In the genomic region with DNA sequence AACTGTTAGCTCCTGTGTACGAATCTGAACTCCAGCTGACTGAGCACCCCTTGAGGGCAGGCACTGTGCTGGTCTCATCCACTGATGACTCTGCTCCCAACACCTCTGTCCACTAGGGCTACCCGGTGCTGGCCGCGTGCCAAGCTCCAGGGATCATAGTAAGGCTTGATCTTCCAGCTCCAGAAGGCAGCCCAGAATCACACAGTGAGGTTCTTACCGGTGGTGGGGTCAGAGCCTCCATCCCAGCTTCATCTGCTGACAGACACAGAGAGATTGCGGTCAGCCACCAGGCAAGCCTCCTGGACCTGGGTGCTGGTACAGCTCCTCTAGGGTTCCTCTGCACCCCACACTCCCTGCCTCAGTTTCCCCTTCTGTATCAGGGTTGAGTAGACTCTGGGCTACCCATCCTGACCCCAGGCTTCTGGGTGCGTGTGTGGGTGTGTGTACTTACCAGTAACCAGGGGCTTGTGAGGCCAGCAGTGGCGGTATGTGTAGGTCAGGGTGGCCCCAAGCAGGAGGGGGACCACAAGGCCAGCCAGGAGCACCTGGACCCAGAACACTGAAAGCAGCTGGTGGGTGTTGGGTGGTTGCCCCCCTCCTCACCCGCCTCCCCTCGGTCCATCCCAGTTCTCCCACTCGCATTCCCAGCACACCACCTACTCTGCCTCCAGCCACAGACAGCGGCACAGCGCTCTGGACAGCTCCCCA, we compare ENCODE assay signal across 22 cellular contexts. TPM values are rescaled to one million over a fixed set of nuclear protein-coding genes. Genes with fewer than 3 reads are reported as not detected.
A peak's percentile ranks its signal among the peaks of the same experiment; 100 is the strongest.
DNase-seq lines count a peak whose midpoint lies in the region; ATAC-seq, FAIRE-seq and TF ChIP-seq lines count a peak whose summit lies in the region.
"Had no signal": no experiment of that assay in that cellular context is flagged by ENCODE, and none has a peak within 500 bp of the region (broad histone marks: within the 10 kb centered on the region; RNA-seq: fewer than 3 reads in every experiment).

No MANE protein-coding gene starts in this region.

- ATAC-seq in HCT116, result peak; percentile 18; the same call in 1 of the 2 replicates
- no peak for ATAC-seq in activated naive CD8-positive, alpha-beta T cell treated with anti-CD3 and anti-CD28 coated beads, Interleukin-2, amount 10 ng/mL, durations not matched to agents 7 days and 5 days (ENCODE audit: low read depth)
- peak; percentile 1; the same call in 2 of the 3 replicates for ATAC-seq in HepG2
- ATAC-seq in body of pancreas, result no peak

- H3K4me2 ChIP-seq in HCT116 (ENCODE audit: low read length) (no peak overlapping the region), HepG2 (ENCODE audit: low read depth, low read length) (no peak overlapping the region)
- H3K4me2 ChIP-seq: PC-9 had no signal

- POLR2A ChIA-PET in HCT116 (lab: Charles Lee) (interaction anchor here (1.0 to 1.6 kb wide), 2 partner anchors 13 to 43 kb away, joined by 3 to 4 read pairs; partner anchors contain the start of gene HES2), HepG2 (lab: Yijun Ruan, JAX) (interaction anchor here (1.1 to 2.3 kb wide), 3 partner anchors 8 to 13 kb away, joined by 3 to 10 read pairs (median 8); no protein-coding TSS in a partner anchor)
- POLR2A ChIA-PET in activated naive CD8-positive, alpha-beta T cell treated with anti-CD3 and anti-CD28 coated beads, Interleukin-2, amount 10 ng/mL, durations not matched to agents 7 days and 5 days (lab: Charles Lee), result no interaction called here

- DNase-seq in T-helper 1 cell (no peak), HCT116 (ENCODE audit: low read depth, low spot score) (no peak), HepG2 (ENCODE audit: low spot score) (no peak), NCI-H82 treated with DMSO at 0.1 percent for 48 hours (lab: John Stamatoyannopoulos, UW; ENCODE audit: unreplicated experiment) (no peak), body of pancreas (no peak), GM19238 (ENCODE audit: insufficient read length, low spot score) (no peak)
- no peak for DNase-seq in activated naive CD8-positive, alpha-beta T cell treated with anti-CD3 and anti-CD28 coated beads, Interleukin-2, amount 10 ng/mL, durations not matched to agents 7 days and 5 days
- DNase-seq: activated CD8-positive, alpha-beta memory T cell treated with anti-CD3 and anti-CD28 coated beads, Interleukin-2, amount 50 U/mL, for 4 hours; C1 segment of cervical spinal cord; dermis blood vessel endothelial cell; DND-41; KBM-7; NCI-H2081 treated with DMSO at 0.1 percent for 48 hours; NCI-H526 treated with DMSO at 0.1 percent for 48 hours; nephron progenitor cell; PC-9; stimulated activated CD4-positive, alpha-beta T cell treated with anti-CD3 and anti-CD28 coated beads, Interleukin-12 subunit alpha, Interleukin-12 subunit beta, amount 100 ng/mL, for 4 hours; upper lobe of left lung; WERI-Rb-1 had no signal

- TF ChIP-seq EP300 in HepG2 (IDR thresholded peaks at IDR 0.05; ENCODE audit: low read depth in 2 of 2, low read length in 2 of 2) (no peak), HepG2 (CRISPR knock-in tag; IDR thresholded peaks at IDR 0.05; ENCODE audit: borderline replicate concordance) (no peak)

- H3K9me3 ChIP-seq in HCT116 (ENCODE audit: control insufficient read depth in 1 of 2, insufficient read depth in 1 of 2, low read depth in 1 of 2, low read length in 2 of 2) (no peaks in the 10 kb centered on the region), HepG2 (ENCODE audit: low read length) (no peaks in the 10 kb centered on the region), body of pancreas (no peaks in the 10 kb centered on the region)
- H3K9me3 ChIP-seq: esophagus muscularis mucosa, upper lobe of left lung had no signal

- peaks cover 37% of the 10 kb centered on the region for H3K36me3 Mint-ChIP-seq in T-helper 1 cell treated with Interleukin-12 subunit alpha and Interleukin-12 subunit beta and Interleukin-4 antibody, amounts not matched to agents 30 μg/mL and 1 μg/mL, for 36 hours (ENCODE audit: low read depth)
- peaks cover 12% of the 10 kb centered on the region for H3K36me3 Mint-ChIP-seq in activated naive CD8-positive, alpha-beta T cell treated with anti-CD3 and anti-CD28 coated beads, Interleukin-2, amount 10 ng/mL, durations not matched to agents 7 days and 5 days

- CTCF ChIA-PET in HCT116 (lab: Charles Lee) (no interaction called here), HepG2 (lab: Yijun Ruan, JAX; ENCODE audit: low intra/inter-chr PET ratio, low total read pairs) (no interaction called here)

- H3K4me3 Mint-ChIP-seq in T-helper 1 cell treated with Interleukin-12 subunit alpha and Interleukin-12 subunit beta and Interleukin-4 antibody, amounts not matched to agents 30 μg/mL and 1 μg/mL, for 36 hours, result peak overlapping the region; percentile 81
- H3K4me3 Mint-ChIP-seq in activated naive CD8-positive, alpha-beta T cell treated with anti-CD3 and anti-CD28 coated beads, Interleukin-2, amount 10 ng/mL, durations not matched to agents 7 days and 5 days, result peak overlapping the region; percentile 58
- H3K4me3 Mint-ChIP-seq: nephron progenitor cell had no signal

- H3K27me3 ChIP-seq in HCT116 (ENCODE audit: insufficient read depth, low read length) (no peaks in the 10 kb centered on the region), HepG2 (ENCODE audit: control insufficient read depth in 1 of 2, insufficient read depth in 2 of 2, low read length in 2 of 2) (no peaks in the 10 kb centered on the region), body of pancreas (no peaks in the 10 kb centered on the region)

- H3K27me3 Mint-ChIP-seq in T-helper 1 cell treated with Interleukin-12 subunit alpha and Interleukin-12 subunit beta and Interleukin-4 antibody, amounts not matched to agents 30 μg/mL and 1 μg/mL, for 36 hours (ENCODE audit: low read depth), result peaks cover 1% of the 10 kb centered on the region
- peaks cover 15% of the 10 kb centered on the region for H3K27me3 Mint-ChIP-seq in activated naive CD8-positive, alpha-beta T cell treated with anti-CD3 and anti-CD28 coated beads, Interleukin-2, amount 10 ng/mL, durations not matched to agents 7 days and 5 days

- intact Hi-C loops in HCT116 (cut with micrococcal nuclease), result no loop called here
- intact Hi-C loops in HepG2 (cut with micrococcal nuclease; ENCODE audit: unreplicated experiment), result no loop called here
- intact Hi-C loops in body of pancreas (cut with DNase I), result no loop called here

- WGBS in HepG2 (ENCODE audit: low lambda C conversion rate), result 85% methylated on average over 12 of the region's 13 CpGs
- 68 to 81% methylated on average over 11 to 13 of the region's 13 CpGs for WGBS in body of pancreas, 2 donors

- H3K4me1 ChIP-seq in HCT116 (ENCODE audit: control insufficient read depth in 1 of 2, insufficient read depth in 2 of 2, low read length in 2 of 2) (peaks cover 3 to 10% of the 10 kb centered on the region in 2 experiments; a peak in 3 of 4 replicates), HepG2 (ENCODE audit: insufficient read depth, low read length) (peaks cover 21% of the 10 kb centered on the region), body of pancreas (no peaks in the 10 kb centered on the region)

- no peaks in the 10 kb centered on the region for H4K20me1 ChIP-seq in HCT116 (ENCODE audit: insufficient read depth)
- peaks cover 4% of the 10 kb centered on the region; the same call in 1 of the 2 replicates for H4K20me1 ChIP-seq in HepG2 (ENCODE audit: insufficient read depth, low read length)

- H3K79me2 ChIP-seq in HCT116 (ENCODE audit: insufficient read depth, low read length) (no peaks in the 10 kb centered on the region), HepG2 (ENCODE audit: insufficient read depth, low read length) (no peaks in the 10 kb centered on the region)

- peak overlapping the region; percentile 88 for H3K27ac Mint-ChIP-seq in T-helper 1 cell treated with Interleukin-12 subunit alpha and Interleukin-12 subunit beta and Interleukin-4 antibody, amounts not matched to agents 30 μg/mL and 1 μg/mL, for 36 hours
- H3K27ac Mint-ChIP-seq in activated naive CD8-positive, alpha-beta T cell treated with anti-CD3 and anti-CD28 coated beads, Interleukin-2, amount 10 ng/mL, durations not matched to agents 7 days and 5 days, result no peak overlapping the region
- H3K27ac Mint-ChIP-seq: nephron progenitor cell had no signal

- no peaks in the 10 kb centered on the region for H3K9me2 ChIP-seq in HCT116 (ENCODE audit: insufficient read depth)

- H3K9me3 Mint-ChIP-seq in T-helper 1 cell treated with Interleukin-12 subunit alpha and Interleukin-12 subunit beta and Interleukin-4 antibody, amounts not matched to agents 30 μg/mL and 1 μg/mL, for 36 hours, result no peaks in the 10 kb centered on the region
- no peaks in the 10 kb centered on the region for H3K9me3 Mint-ChIP-seq in activated naive CD8-positive, alpha-beta T cell treated with anti-CD3 and anti-CD28 coated beads, Interleukin-2, amount 10 ng/mL, durations not matched to agents 7 days and 5 days
- H3K9me3 Mint-ChIP-seq: nephron progenitor cell had no signal

- H3K27ac ChIP-seq in HCT116 (ENCODE audit: low read depth, low read length) (no peak overlapping the region), HepG2 (ENCODE audit: extremely low read length, insufficient read depth, low read length) (no peak overlapping the region), body of pancreas (no peak overlapping the region)
- H3K27ac ChIP-seq: esophagus muscularis mucosa, PC-9, upper lobe of left lung, WERI-Rb-1 had no signal

- H2AFZ ChIP-seq in HCT116 (ENCODE audit: low read depth, low read length, poor library complexity, severe bottlenecking) (no peak overlapping the region), HepG2 (ENCODE audit: low read length) (no peak overlapping the region)
- H2AFZ ChIP-seq: PC-9 had no signal

- H3K4me3 ChIP-seq in HCT116 (replicated peaks in 1 of 2; ENCODE audit: low read depth in 1 of 2, low read length in 2 of 2) (no peak overlapping the region), HepG2 (replicated peaks in 1 of 3; ENCODE audit: insufficient read depth in 1 of 3, low read depth in 2 of 3, low read length in 3 of 3) (no peak overlapping the region), body of pancreas (no peak overlapping the region)
- H3K4me3 ChIP-seq: esophagus muscularis mucosa, PC-9, upper lobe of left lung had no signal

- H3K36me3 ChIP-seq in HCT116 (ENCODE audit: control insufficient read depth in 1 of 2, insufficient read depth in 2 of 2, low read length in 2 of 2) (peaks cover 3 to 11% of the 10 kb centered on the region in 2 experiments; a peak in 1 of 4 replicates), HepG2 (replicated peaks in 1 of 2; ENCODE audit: control insufficient read depth in 1 of 2, insufficient read depth in 2 of 2, low read length in 2 of 2) (peaks cover 2 to 6% of the 10 kb centered on the region in 2 experiments; a peak in 2 of 5 replicates), body of pancreas (replicated peaks in 1 of 2; ENCODE audit: insufficient read depth in 1 of 2, low read depth in 2 of 2) (no peaks in the 10 kb centered on the region)

- peaks cover 36% of the 10 kb centered on the region for H3K4me1 Mint-ChIP-seq in T-helper 1 cell treated with Interleukin-12 subunit alpha and Interleukin-12 subunit beta and Interleukin-4 antibody, amounts not matched to agents 30 μg/mL and 1 μg/mL, for 36 hours (ENCODE audit: low read depth)
- H3K4me1 Mint-ChIP-seq in activated naive CD8-positive, alpha-beta T cell treated with anti-CD3 and anti-CD28 coated beads, Interleukin-2, amount 10 ng/mL, durations not matched to agents 7 days and 5 days, result peaks cover 30% of the 10 kb centered on the region

- no TSS peak for BruUV-seq in HCT116 (replicated peaks; lab: Mats Ljungman, UMichigan)
- no TSS peak for BruUV-seq in HepG2 (replicated peaks; lab: Mats Ljungman, UMichigan)

- no peak for FAIRE-seq in HepG2 (lab: Jason Lieb, UNC)

- in situ Hi-C loops in HepG2 (cut with HindIII; ENCODE audit: extremely low pct_ligation_motif_present, low pct_unique_long_range_greater_than_20kb), result no loop called here

- no peak overlapping the region for H3K9ac ChIP-seq in HCT116 (ENCODE audit: low read length)
- no peak overlapping the region for H3K9ac ChIP-seq in HepG2 (ENCODE audit: insufficient read depth, low read depth, low read length)

- no peak for TF ChIP-seq POLR2A in HCT116 (IDR thresholded peaks at IDR 0.05; ENCODE audit: borderline replicate concordance, extremely low read depth, insufficient read depth, insufficient read length)
- TF ChIP-seq POLR2A in HepG2 (IDR thresholded peaks at IDR 0.05; ENCODE audit: insufficient read depth in 1 of 2, low read depth in 2 of 2, low read length in 2 of 2), result peak in 1 of 2 experiments; percentile 66; a peak in 2 of 4 replicates
- TF ChIP-seq POLR2A in body of pancreas (IDR thresholded peaks at IDR 0.05), result no peak

- TF ChIP-seq RAD21 in HCT116 (IDR thresholded peaks at IDR 0.05; ENCODE audit: low read depth), result no peak
- no peak for TF ChIP-seq RAD21 in HepG2 (CRISPR knock-in tag; IDR thresholded peaks at IDR 0.05)

- RAD21 ChIA-PET in HCT116 (lab: Charles Lee; ENCODE audit: low non-redundant PET in 1 of 2, low total read pairs in 2 of 2, uncharacterized antibody in 2 of 2, unreplicated experiment in 2 of 2), result no interaction called here

- TF ChIP-seq CTCF in HCT116 (IDR thresholded peaks at IDR 0.05 in 2 of 3, conservative IDR thresholded peaks at IDR 0.05 in 1 of 3; ENCODE audit: borderline replicate concordance in 1 of 3, insufficient read depth in 1 of 3, low read depth in 2 of 3, low read length in 2 of 3) (no peak; a peak in 1 of 6 replicates), HepG2 (CRISPR knock-in tag; IDR thresholded peaks at IDR 0.05) (peak; percentile 11; the same call in 1 of the 2 replicates), body of pancreas (IDR thresholded peaks at IDR 0.05) (no peak)

RNA-seq across cellular contexts. Expression of gene TNFRSF25, which starts 3.4 kb away (rescaled TPM):
- total RNA-seq in HCT116 (2021; ENCODE audit: unreplicated experiment), result 27.5 TPM
- polyA plus RNA-seq in HCT116 (2012), result 30.2 and 34.7 TPM in 2 replicates
- total RNA-seq in activated naive CD8-positive, alpha-beta T cell treated with anti-CD3 and anti-CD28 coated beads, Interleukin-2, amount 10 ng/mL, durations not matched to agents 7 days and 5 days, result 100 to 1,000 TPM; 137 TPM
- 0.55 and 1.5 TPM in 2 replicates for total RNA-seq in HepG2 (2016; rRNA removed; fragmentation: Illumina TruSeq; extraction: Trizol)
- 0.40 and 0.44 TPM in 2 replicates for total RNA-seq in HepG2 (2016; cell fraction: cytosol; rRNA removed; fragmentation: Illumina TruSeq; extraction: Trizol; ENCODE audit: low read depth)
- 0.13 and 0.97 TPM in 2 replicates for total RNA-seq in HepG2 (2016; cell fraction: insoluble cytoplasmic fraction; rRNA removed; fragmentation: Illumina TruSeq; extraction: Trizol)
- 0.34 and 0.37 TPM in 2 replicates for total RNA-seq in HepG2 (2016; cell fraction: membrane; rRNA removed; fragmentation: Illumina TruSeq; extraction: Trizol)
- total RNA-seq in HepG2 (2016; cell fraction: nucleus; rRNA removed; fragmentation: Illumina TruSeq; extraction: Trizol), result 1.5 and 1.6 TPM in 2 replicates
- 1.4 and 1.6 TPM in 2 replicates for polyA plus RNA-seq in HepG2 (2011; rRNA removed)
- 0.47 and 0.64 TPM in 2 replicates for polyA plus RNA-seq in HepG2 (2011; cell fraction: cytosol; rRNA removed)
- 18.5 and 21.8 TPM in 2 replicates for polyA plus RNA-seq in HepG2 (2011; cell fraction: nucleus; rRNA removed)
- polyA plus RNA-seq in HepG2 (2012), result 3.9 and 4.6 TPM in 2 replicates
- 0.43 TPM in 1 of 2 replicates, not detected in the other for polyA plus RNA-seq in HepG2 (2016; cell fraction: cytosol; fragmentation: Illumina TruSeq; extraction: Trizol; ENCODE audit: low read depth)
- 0.17 and 0.44 TPM in 2 replicates for polyA plus RNA-seq in HepG2 (2016; cell fraction: insoluble cytoplasmic fraction; fragmentation: Illumina TruSeq; extraction: Trizol; ENCODE audit: low read depth)
- 0.17 TPM in 1 of 2 replicates, not detected in the other for polyA plus RNA-seq in HepG2 (2016; cell fraction: membrane; fragmentation: Illumina TruSeq; extraction: Trizol; ENCODE audit: low read depth)
- polyA plus RNA-seq in HepG2 (2016; cell fraction: nucleus; fragmentation: Illumina TruSeq; extraction: Trizol; ENCODE audit: insufficient read depth, low read depth), result 5.2 and 7.0 TPM in 2 replicates
- 0.68 and 1.8 TPM in 2 replicates for polyA minus RNA-seq in HepG2 (2011; rRNA and poly(A)+ RNA removed; ENCODE audit: low replicate concordance)
- polyA minus RNA-seq in HepG2 (2011; cell fraction: cytosol; rRNA and poly(A)+ RNA removed), result not detected in 2 replicates
- polyA minus RNA-seq in HepG2 (2011; cell fraction: nucleus; rRNA and poly(A)+ RNA removed), result 1.3 and 1.9 TPM in 2 replicates
- 10 to 100 TPM in 1 of 2 donors, 1 to 10 TPM in 1; 4.2 to 23.1 TPM for total RNA-seq in body of pancreas

RNA-seq across cellular contexts. Expression of gene PLEKHG5, which starts 28.9 kb away (rescaled TPM):
- total RNA-seq in HCT116 (2021; ENCODE audit: unreplicated experiment), result 33.0 TPM
- 27.9 and 32.2 TPM in 2 replicates for polyA plus RNA-seq in HCT116 (2012)
- total RNA-seq in activated naive CD8-positive, alpha-beta T cell treated with anti-CD3 and anti-CD28 coated beads, Interleukin-2, amount 10 ng/mL, durations not matched to agents 7 days and 5 days, result 1 to 10 TPM; 4.7 to 5.0 TPM
- 1.9 and 3.5 TPM in 2 replicates for total RNA-seq in HepG2 (2016; rRNA removed; fragmentation: Illumina TruSeq; extraction: Trizol)
- total RNA-seq in HepG2 (2016; cell fraction: cytosol; rRNA removed; fragmentation: Illumina TruSeq; extraction: Trizol; ENCODE audit: low read depth), result 0.51 and 0.62 TPM in 2 replicates
- 1.4 and 3.4 TPM in 2 replicates for total RNA-seq in HepG2 (2016; cell fraction: insoluble cytoplasmic fraction; rRNA removed; fragmentation: Illumina TruSeq; extraction: Trizol)
- total RNA-seq in HepG2 (2016; cell fraction: membrane; rRNA removed; fragmentation: Illumina TruSeq; extraction: Trizol), result 0.99 and 1.2 TPM in 2 replicates
- total RNA-seq in HepG2 (2016; cell fraction: nucleus; rRNA removed; fragmentation: Illumina TruSeq; extraction: Trizol), result 3.3 and 4.4 TPM in 2 replicates
- polyA plus RNA-seq in HepG2 (2011; rRNA removed), result 1.9 and 2.6 TPM in 2 replicates
- polyA plus RNA-seq in HepG2 (2011; cell fraction: cytosol; rRNA removed), result 1.1 and 1.7 TPM in 2 replicates
- 17.2 and 22.8 TPM in 2 replicates for polyA plus RNA-seq in HepG2 (2011; cell fraction: nucleus; rRNA removed)
- polyA plus RNA-seq in HepG2 (2012), result 1.4 and 1.5 TPM in 2 replicates
- 0.23 and 0.25 TPM in 2 replicates for polyA plus RNA-seq in HepG2 (2016; cell fraction: cytosol; fragmentation: Illumina TruSeq; extraction: Trizol; ENCODE audit: low read depth)
- polyA plus RNA-seq in HepG2 (2016; cell fraction: insoluble cytoplasmic fraction; fragmentation: Illumina TruSeq; extraction: Trizol; ENCODE audit: low read depth), result 1.9 and 2.0 TPM in 2 replicates
- 0.45 and 0.71 TPM in 2 replicates for polyA plus RNA-seq in HepG2 (2016; cell fraction: membrane; fragmentation: Illumina TruSeq; extraction: Trizol; ENCODE audit: low read depth)
- 9.3 and 11.3 TPM in 2 replicates for polyA plus RNA-seq in HepG2 (2016; cell fraction: nucleus; fragmentation: Illumina TruSeq; extraction: Trizol; ENCODE audit: insufficient read depth, low read depth)
- 1.9 and 3.8 TPM in 2 replicates for polyA minus RNA-seq in HepG2 (2011; rRNA and poly(A)+ RNA removed; ENCODE audit: low replicate concordance)
- 1.4 TPM in 2 replicates for polyA minus RNA-seq in HepG2 (2011; cell fraction: cytosol; rRNA and poly(A)+ RNA removed)
- 2.6 and 3.0 TPM in 2 replicates for polyA minus RNA-seq in HepG2 (2011; cell fraction: nucleus; rRNA and poly(A)+ RNA removed)
- 1 to 10 TPM; 5.2 to 8.6 TPM for total RNA-seq in body of pancreas

RNA-seq across cellular contexts. Expression of gene ESPN, which starts 38.0 kb away (rescaled TPM):
- total RNA-seq in HCT116 (2021; ENCODE audit: unreplicated experiment), result 114 TPM
- polyA plus RNA-seq in HCT116 (2012), result 112 and 113 TPM in 2 replicates
- total RNA-seq in activated naive CD8-positive, alpha-beta T cell treated with anti-CD3 and anti-CD28 coated beads, Interleukin-2, amount 10 ng/mL, durations not matched to agents 7 days and 5 days, result 1 to 10 TPM; 1.7 to 2.6 TPM
- 38.5 and 48.6 TPM in 2 replicates for total RNA-seq in HepG2 (2016; rRNA removed; fragmentation: Illumina TruSeq; extraction: Trizol)
- total RNA-seq in HepG2 (2016; cell fraction: cytosol; rRNA removed; fragmentation: Illumina TruSeq; extraction: Trizol; ENCODE audit: low read depth), result 15.9 and 20.3 TPM in 2 replicates
- 39.4 and 50.9 TPM in 2 replicates for total RNA-seq in HepG2 (2016; cell fraction: insoluble cytoplasmic fraction; rRNA removed; fragmentation: Illumina TruSeq; extraction: Trizol)
- 30.5 and 39.8 TPM in 2 replicates for total RNA-seq in HepG2 (2016; cell fraction: membrane; rRNA removed; fragmentation: Illumina TruSeq; extraction: Trizol)
- 25.3 and 27.5 TPM in 2 replicates for total RNA-seq in HepG2 (2016; cell fraction: nucleus; rRNA removed; fragmentation: Illumina TruSeq; extraction: Trizol)
- 54.2 and 70.4 TPM in 2 replicates for polyA plus RNA-seq in HepG2 (2011; rRNA removed)
- polyA plus RNA-seq in HepG2 (2011; cell fraction: cytosol; rRNA removed), result 65.1 and 100 TPM in 2 replicates
- 169 and 184 TPM in 2 replicates for polyA plus RNA-seq in HepG2 (2011; cell fraction: nucleus; rRNA removed)
- polyA plus RNA-seq in HepG2 (2012), result 112 and 113 TPM in 2 replicates
- 30.4 and 34.2 TPM in 2 replicates for polyA plus RNA-seq in HepG2 (2016; cell fraction: cytosol; fragmentation: Illumina TruSeq; extraction: Trizol; ENCODE audit: low read depth)
- 72.8 and 91.0 TPM in 2 replicates for polyA plus RNA-seq in HepG2 (2016; cell fraction: insoluble cytoplasmic fraction; fragmentation: Illumina TruSeq; extraction: Trizol; ENCODE audit: low read depth)
- 46.8 and 50.8 TPM in 2 replicates for polyA plus RNA-seq in HepG2 (2016; cell fraction: membrane; fragmentation: Illumina TruSeq; extraction: Trizol; ENCODE audit: low read depth)
- polyA plus RNA-seq in HepG2 (2016; cell fraction: nucleus; fragmentation: Illumina TruSeq; extraction: Trizol; ENCODE audit: insufficient read depth, low read depth), result 64.4 and 66.2 TPM in 2 replicates
- polyA minus RNA-seq in HepG2 (2011; rRNA and poly(A)+ RNA removed; ENCODE audit: low replicate concordance), result 1.7 and 92.7 TPM in 2 replicates
- 102 and 107 TPM in 2 replicates for polyA minus RNA-seq in HepG2 (2011; cell fraction: cytosol; rRNA and poly(A)+ RNA removed)
- polyA minus RNA-seq in HepG2 (2011; cell fraction: nucleus; rRNA and poly(A)+ RNA removed), result 35.1 and 39.9 TPM in 2 replicates
- 1 to 10 TPM in 1 of 2 donors, under 1 TPM in 1; 0.26 to 4.0 TPM for total RNA-seq in body of pancreas
- total RNA-seq: A172 had no signal

RNA-seq across cellular contexts. Expression of gene HES2, which starts 42.8 kb away (rescaled TPM):
- total RNA-seq in HCT116 (2021; ENCODE audit: unreplicated experiment) (8.4 TPM), HepG2 (2016; rRNA removed; fragmentation: Illumina TruSeq; extraction: Trizol) (0.10 and 0.11 TPM in 2 replicates), body of pancreas (under 1 TPM in 1 of 2 donors, not detected in 1; 0.26 TPM)
- polyA plus RNA-seq in HCT116 (2012), result 7.9 and 9.6 TPM in 2 replicates
- total RNA-seq in activated naive CD8-positive, alpha-beta T cell treated with anti-CD3 and anti-CD28 coated beads, Interleukin-2, amount 10 ng/mL, durations not matched to agents 7 days and 5 days, result under 1 TPM in 1 of 2 experiments, not detected in 1; 0.34 TPM
- total RNA-seq in HepG2 (2016; cell fraction: cytosol; rRNA removed; fragmentation: Illumina TruSeq; extraction: Trizol; ENCODE audit: low read depth), result 0.30 TPM in 1 of 2 replicates, not detected in the other
- total RNA-seq in HepG2 (2016; cell fraction: insoluble cytoplasmic fraction; rRNA removed; fragmentation: Illumina TruSeq; extraction: Trizol), result 0.11 and 0.13 TPM in 2 replicates
- 0.07 and 0.28 TPM in 2 replicates for total RNA-seq in HepG2 (2016; cell fraction: membrane; rRNA removed; fragmentation: Illumina TruSeq; extraction: Trizol)
- 0.12 TPM in 1 of 2 replicates, not detected in the other for total RNA-seq in HepG2 (2016; cell fraction: nucleus; rRNA removed; fragmentation: Illumina TruSeq; extraction: Trizol)
- 0.13 and 0.17 TPM in 2 replicates for polyA plus RNA-seq in HepG2 (2011; rRNA removed)
- polyA plus RNA-seq in HepG2 (2011; cell fraction: cytosol; rRNA removed), result 0.09 and 0.15 TPM in 2 replicates
- 0.06 and 0.10 TPM in 2 replicates for polyA plus RNA-seq in HepG2 (2011; cell fraction: nucleus; rRNA removed)
- polyA plus RNA-seq in HepG2 (2012), result not detected in 2 replicates
- polyA plus RNA-seq in HepG2 (2016; cell fraction: cytosol; fragmentation: Illumina TruSeq; extraction: Trizol; ENCODE audit: low read depth), result not detected in 2 replicates
- 0.05 TPM in 1 of 2 replicates, not detected in the other for polyA plus RNA-seq in HepG2 (2016; cell fraction: insoluble cytoplasmic fraction; fragmentation: Illumina TruSeq; extraction: Trizol; ENCODE audit: low read depth)
- polyA plus RNA-seq in HepG2 (2016; cell fraction: membrane; fragmentation: Illumina TruSeq; extraction: Trizol; ENCODE audit: low read depth), result 0.03 TPM in 1 of 2 replicates, not detected in the other
- 0.11 and 0.14 TPM in 2 replicates for polyA plus RNA-seq in HepG2 (2016; cell fraction: nucleus; fragmentation: Illumina TruSeq; extraction: Trizol; ENCODE audit: insufficient read depth, low read depth)
- 0.02 and 1.8 TPM in 2 replicates for polyA minus RNA-seq in HepG2 (2011; rRNA and poly(A)+ RNA removed; ENCODE audit: low replicate concordance)
- not detected in 2 replicates for polyA minus RNA-seq in HepG2 (2011; cell fraction: cytosol; rRNA and poly(A)+ RNA removed)
- 0.25 TPM in 1 of 2 replicates, not detected in the other for polyA minus RNA-seq in HepG2 (2011; cell fraction: nucleus; rRNA and poly(A)+ RNA removed)
- total RNA-seq: esophagus muscularis mucosa had no signal

Comparison
In these comparisons a context has a peak if more than half of its experiments do, and no peak if none do; other contexts are left out.
1. ATAC-seq: peak in HCT116 (single experiment) and HepG2 (single experiment); none in activated naive CD8-positive, alpha-beta T cell treated with anti-CD3 and anti-CD28 coated beads, Interleukin-2, amount 10 ng/mL, durations not matched to agents 7 days and 5 days (single experiment) and body of pancreas (single experiment).